ENCODE assay signal across 8 cellular contexts in the genomic region with DNA sequence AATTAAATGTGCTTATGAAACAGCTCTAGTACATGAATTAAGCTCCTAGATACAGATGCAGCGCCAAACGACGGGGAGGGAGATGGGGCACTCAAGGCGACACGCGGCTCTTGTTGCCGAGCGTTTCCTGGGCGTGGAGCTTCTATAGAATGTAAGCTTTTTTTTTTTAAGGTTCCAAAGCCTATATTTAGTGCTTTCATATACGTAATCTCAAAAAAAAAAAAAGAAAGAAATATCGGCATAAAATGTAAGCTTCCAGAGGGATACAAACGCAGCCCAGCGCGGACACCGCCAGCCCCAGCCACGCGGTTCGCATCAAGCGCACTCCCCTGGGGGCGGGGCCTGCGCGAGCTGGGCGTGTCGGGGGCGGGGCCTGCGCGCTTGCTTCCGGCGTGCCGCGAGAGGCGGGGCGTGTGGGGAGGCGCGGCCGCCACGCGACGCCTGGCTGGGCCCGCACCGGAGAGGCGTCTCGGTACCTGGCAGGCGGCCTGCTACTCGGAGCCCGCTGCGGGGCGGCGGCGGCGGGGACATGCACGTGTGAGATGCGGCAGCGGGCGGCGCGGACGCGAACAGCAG. TPM values are rescaled to one million over a fixed set of nuclear protein-coding genes. Genes with fewer than 3 reads are reported as not detected.
DNase-seq lines count a peak whose midpoint lies in the region; ATAC-seq and TF ChIP-seq lines count a peak whose summit lies in the region.

A gene with protein sequence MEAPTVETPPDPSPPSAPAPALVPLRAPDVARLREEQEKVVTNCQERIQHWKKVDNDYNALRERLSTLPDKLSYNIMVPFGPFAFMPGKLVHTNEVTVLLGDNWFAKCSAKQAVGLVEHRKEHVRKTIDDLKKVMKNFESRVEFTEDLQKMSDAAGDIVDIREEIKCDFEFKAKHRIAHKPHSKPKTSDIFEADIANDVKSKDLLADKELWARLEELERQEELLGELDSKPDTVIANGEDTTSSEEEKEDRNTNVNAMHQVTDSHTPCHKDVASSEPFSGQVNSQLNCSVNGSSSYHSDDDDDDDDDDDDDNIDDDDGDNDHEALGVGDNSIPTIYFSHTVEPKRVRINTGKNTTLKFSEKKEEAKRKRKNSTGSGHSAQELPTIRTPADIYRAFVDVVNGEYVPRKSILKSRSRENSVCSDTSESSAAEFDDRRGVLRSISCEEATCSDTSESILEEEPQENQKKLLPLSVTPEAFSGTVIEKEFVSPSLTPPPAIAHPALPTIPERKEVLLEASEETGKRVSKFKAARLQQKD (plus strand): TSS at position 412 of the 576 bp plus-strand sequence. CDS start 309 bp downstream, outside the sequence.

- H3K9me3 ChIP-seq in Peyer's patch = no peaks in the 10 kb centered on the region

- H3K4me3 Mint-ChIP-seq in activated T-cell treated with anti-CD3 and anti-CD28 coated beads, Interleukin-2, amount 50 U/mL, for 72 hours = peak within 1 kb of the TSS; percentile 94
- H3K4me3 Mint-ChIP-seq in naive thymus-derived CD8-positive, alpha-beta T cell = peak within 1 kb of the TSS; percentile 92 to 98 (median 95)
- peak within 1 kb of the TSS; percentile 99 for H3K4me3 Mint-ChIP-seq in stimulated activated memory B cell treated with anti-CD40 and anti-IgM and Interleukin-4, amounts not matched to agents 10 μg/mL and 1 μg/mL and 100 μg/mL, for 72 hours

- H3K36me3 ChIP-seq in KMS-11 (ENCODE audit: insufficient read depth) = no peaks in the 10 kb centered on the region
- no peaks in the 10 kb centered on the region for H3K36me3 ChIP-seq in Peyer's patch

- H3K4me2 ChIP-seq in KMS-11 = peak within 1 kb of the TSS; percentile 70

- peaks cover 48% of the 10 kb centered on the region for H3K4me1 Mint-ChIP-seq in activated T-cell treated with anti-CD3 and anti-CD28 coated beads, Interleukin-2, amount 50 U/mL, for 72 hours (ENCODE audit: low read depth)
- peaks cover 22 to 49% (median 43%) of the 10 kb centered on the region in 4 donors for H3K4me1 Mint-ChIP-seq in naive thymus-derived CD8-positive, alpha-beta T cell
- peaks cover 40% of the 10 kb centered on the region for H3K4me1 Mint-ChIP-seq in stimulated activated memory B cell treated with anti-CD40 and anti-IgM and Interleukin-4, amounts not matched to agents 10 μg/mL and 1 μg/mL and 100 μg/mL, for 72 hours

- H3K79me2 ChIP-seq in KMS-11 (ENCODE audit: insufficient read depth, low read depth) = peaks cover 43% of the 10 kb centered on the region

- DNase-seq in DMS53 (lab: John Stamatoyannopoulos, UW) = peak; percentile 88
- DNase-seq in Peyer's patch = peak; percentile 88 to 96 (median 96)
- peak; percentile 93 to 98 for DNase-seq in activated T-cell treated with anti-CD3 and anti-CD28 coated beads, Interleukin-2, amount 50 U/mL, for 72 hours
- peak; percentile 79 for DNase-seq in fibroblast of gingiva (ENCODE audit: low read depth)
- DNase-seq in naive thymus-derived CD8-positive, alpha-beta T cell = peak; percentile 86 to 99 (median 93)

- peak in 1 of 2 donors; percentile 61 for TF ChIP-seq POLR2A in Peyer's patch (IDR thresholded peaks at IDR 0.05)

- POLR2A ChIA-PET in naive thymus-derived CD8-positive, alpha-beta T cell (lab: Charles Lee) = interaction anchor here (0.5 to 2.5 kb wide), 18 partner anchors 12 to 336 kb away, joined by 3 to 41 read pairs (median 3); partner anchors contain the start of gene POP4

- H3K27ac ChIP-seq in KMS-11 (peak within 1 kb of the TSS; percentile 73), Peyer's patch (peak within 1 kb of the TSS; percentile 77 to 86 (median 81))

- peaks cover 4 to 7% of the 10 kb centered on the region in 2 donors for H3K9me3 Mint-ChIP-seq in activated T-cell treated with anti-CD3 and anti-CD28 coated beads, Interleukin-2, amount 50 U/mL, for 72 hours
- peaks cover 0 to 6% (median 4%) of the 10 kb centered on the region in 9 donors for H3K9me3 Mint-ChIP-seq in naive thymus-derived CD8-positive, alpha-beta T cell
- no peaks in the 10 kb centered on the region for H3K9me3 Mint-ChIP-seq in stimulated activated memory B cell treated with anti-CD40 and anti-IgM and Interleukin-4, amounts not matched to agents 10 μg/mL and 1 μg/mL and 100 μg/mL, for 72 hours

- no peak for TF ChIP-seq CTCF in KMS-11 (conservative IDR thresholded peaks at IDR 0.05; ENCODE audit: low read depth, low read length)
- TF ChIP-seq CTCF in Peyer's patch (IDR thresholded peaks at IDR 0.05) = peak in 1 of 6 experiments; percentile 4

- peak within 1 kb of the TSS; percentile 94 for H3K9ac ChIP-seq in KMS-11

- H3K27me3 Mint-ChIP-seq in activated T-cell treated with anti-CD3 and anti-CD28 coated beads, Interleukin-2, amount 50 U/mL, for 72 hours (ENCODE audit: low read depth) = no peaks in the 10 kb centered on the region
- H3K27me3 Mint-ChIP-seq in naive thymus-derived CD8-positive, alpha-beta T cell = peaks cover 0 to 3% (median 0%) of the 10 kb centered on the region in 5 donors
- peaks cover 15% of the 10 kb centered on the region for H3K27me3 Mint-ChIP-seq in stimulated activated memory B cell treated with anti-CD40 and anti-IgM and Interleukin-4, amounts not matched to agents 10 μg/mL and 1 μg/mL and 100 μg/mL, for 72 hours

- peak within 1 kb of the TSS; percentile 69 for H2AFZ ChIP-seq in KMS-11 (ENCODE audit: low read depth)

- H3K36me3 Mint-ChIP-seq in activated T-cell treated with anti-CD3 and anti-CD28 coated beads, Interleukin-2, amount 50 U/mL, for 72 hours (ENCODE audit: insufficient read depth in 2 of 2) = peaks cover 1 to 9% of the 10 kb centered on the region in 2 donors
- peaks cover 0 to 6% (median 0%) of the 10 kb centered on the region in 3 donors for H3K36me3 Mint-ChIP-seq in naive thymus-derived CD8-positive, alpha-beta T cell
- peaks cover 12% of the 10 kb centered on the region for H3K36me3 Mint-ChIP-seq in stimulated activated memory B cell treated with anti-CD40 and anti-IgM and Interleukin-4, amounts not matched to agents 10 μg/mL and 1 μg/mL and 100 μg/mL, for 72 hours

- H3K4me1 ChIP-seq in KMS-11 (ENCODE audit: low read depth, poor library complexity, severe bottlenecking) (peaks cover 23% of the 10 kb centered on the region), Peyer's patch (peaks cover 0 to 18% (median 6%) of the 10 kb centered on the region in 4 donors)

- H3K27me3 ChIP-seq in KMS-11 (ENCODE audit: insufficient read depth, low read depth) (no peaks in the 10 kb centered on the region), Peyer's patch (no peaks in the 10 kb centered on the region)

- peak; percentile 89 for ATAC-seq in GM21723 (IDR thresholded peaks at IDR 0.05; ENCODE audit: unreplicated experiment)
- ATAC-seq in activated T-cell treated with anti-CD3 and anti-CD28 coated beads, Interleukin-2, amount 50 U/mL, for 72 hours (replicated peaks in 1 of 2) = peak; percentile 86 to 87
- ATAC-seq in naive thymus-derived CD8-positive, alpha-beta T cell = peak; percentile 85 to 88
- peak; percentile 97 for ATAC-seq in stimulated activated memory B cell treated with anti-CD40 and anti-IgM and Interleukin-4, amounts not matched to agents 10 μg/mL and 1 μg/mL and 100 μg/mL, for 72 hours

- peak within 1 kb of the TSS; percentile 96 for H3K27ac Mint-ChIP-seq in activated T-cell treated with anti-CD3 and anti-CD28 coated beads, Interleukin-2, amount 50 U/mL, for 72 hours
- peak within 1 kb of the TSS; percentile 82 to 98 (median 95) for H3K27ac Mint-ChIP-seq in naive thymus-derived CD8-positive, alpha-beta T cell
- peak within 1 kb of the TSS; percentile 92 for H3K27ac Mint-ChIP-seq in stimulated activated memory B cell treated with anti-CD40 and anti-IgM and Interleukin-4, amounts not matched to agents 10 μg/mL and 1 μg/mL and 100 μg/mL, for 72 hours

- H3K4me3 ChIP-seq in KMS-11 (IDR thresholded peaks at IDR 0.05; ENCODE audit: insufficient read depth, low read depth, low read length) = no peak within 1 kb of the TSS
- H3K4me3 ChIP-seq in Peyer's patch = peak within 1 kb of the TSS; percentile 45 to 94 (median 84)

- H4K20me1 ChIP-seq in KMS-11 (ENCODE audit: insufficient read depth) = peaks cover 5% of the 10 kb centered on the region

RNA-seq across cellular contexts. Expression of the gene that starts here (rescaled TPM):
- total RNA-seq in Peyer's patch = 10 to 100 TPM; 28.4 to 98.2 (median 37.8) TPM
- 10 to 100 TPM; 63.6 to 74.6 TPM for total RNA-seq in activated T-cell treated with anti-CD3 and anti-CD28 coated beads, Interleukin-2, amount 50 U/mL, for 72 hours
- 10 to 100 TPM; 89.0 to 98.4 TPM for total RNA-seq in naive thymus-derived CD8-positive, alpha-beta T cell
- polyA plus RNA-seq in naive thymus-derived CD8-positive, alpha-beta T cell = 10 to 100 TPM; 17.3 to 41.7 (median 37.7) TPM
